1 cellular context compared by ENCODE assay signal in the genomic region with DNA sequence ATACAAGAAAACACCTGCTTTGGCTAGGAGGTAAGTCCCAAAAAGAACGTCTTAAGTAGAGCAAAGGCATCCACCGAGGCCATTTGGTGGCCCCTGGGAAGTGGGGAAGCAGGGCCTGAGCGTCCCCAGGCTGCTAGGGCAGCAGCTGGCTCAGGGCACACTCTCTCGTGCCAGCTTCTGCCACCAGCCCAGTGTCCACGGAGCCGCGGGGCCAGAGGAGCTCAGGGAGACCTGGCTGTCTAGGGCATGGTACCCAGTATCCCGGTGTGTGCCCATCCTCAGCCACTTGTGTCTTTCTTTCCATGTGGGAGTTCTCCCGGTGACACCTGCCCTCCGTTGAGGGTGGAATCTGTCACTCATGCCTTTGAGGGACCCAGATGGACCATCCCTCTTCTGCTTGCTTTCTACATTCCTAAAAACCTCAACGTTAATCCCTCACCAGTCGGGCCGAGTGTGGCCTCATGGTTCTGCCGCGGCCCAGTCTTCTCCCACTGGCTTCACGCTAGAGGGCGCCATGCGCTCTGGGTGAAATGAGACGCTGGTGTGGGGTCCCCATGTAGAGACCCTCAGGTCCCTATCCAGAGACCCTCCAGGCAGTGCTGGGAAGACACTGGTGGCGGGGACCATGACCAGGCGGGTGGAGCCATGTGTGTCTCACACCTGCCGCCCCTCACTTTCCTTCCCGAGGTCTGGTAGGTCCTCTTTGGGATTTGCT.
TF ChIP-seq lines count a peak whose summit lies in the region.

No MANE protein-coding gene starts in this region.

TF ChIP-seq in GM12878, 131 proteins besides CTCF, POLR2A, EP300 and RAD21:
- TF ChIP-seq KLF5 (IDR thresholded peaks at IDR 0.05; ENCODE audit: partially characterized antibody) (no peak), TCF7 (IDR thresholded peaks at IDR 0.05; ENCODE audit: borderline replicate concordance) (no peak), HDGF (IDR thresholded peaks at IDR 0.05) (no peak), SMC3 (IDR thresholded peaks at IDR 0.05; ENCODE audit: borderline replicate concordance, low read length) (no peak), CREB1 (IDR thresholded peaks at IDR 0.05; ENCODE audit: low read depth) (no peak), PAX8 (IDR thresholded peaks at IDR 0.05) (no peak)
- TF ChIP-seq, protein P1, sequence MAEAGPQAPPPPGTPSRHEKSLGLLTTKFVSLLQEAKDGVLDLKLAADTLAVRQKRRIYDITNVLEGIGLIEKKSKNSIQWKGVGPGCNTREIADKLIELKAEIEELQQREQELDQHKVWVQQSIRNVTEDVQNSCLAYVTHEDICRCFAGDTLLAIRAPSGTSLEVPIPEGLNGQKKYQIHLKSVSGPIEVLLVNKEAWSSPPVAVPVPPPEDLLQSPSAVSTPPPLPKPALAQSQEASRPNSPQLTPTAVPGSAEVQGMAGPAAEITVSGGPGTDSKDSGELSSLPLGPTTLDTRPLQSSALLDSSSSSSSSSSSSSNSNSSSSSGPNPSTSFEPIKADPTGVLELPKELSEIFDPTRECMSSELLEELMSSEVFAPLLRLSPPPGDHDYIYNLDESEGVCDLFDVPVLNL (IDR thresholded peaks at IDR 0.05; ENCODE audit: low read depth, low read length) = no peak
- TF ChIP-seq, protein P2, sequence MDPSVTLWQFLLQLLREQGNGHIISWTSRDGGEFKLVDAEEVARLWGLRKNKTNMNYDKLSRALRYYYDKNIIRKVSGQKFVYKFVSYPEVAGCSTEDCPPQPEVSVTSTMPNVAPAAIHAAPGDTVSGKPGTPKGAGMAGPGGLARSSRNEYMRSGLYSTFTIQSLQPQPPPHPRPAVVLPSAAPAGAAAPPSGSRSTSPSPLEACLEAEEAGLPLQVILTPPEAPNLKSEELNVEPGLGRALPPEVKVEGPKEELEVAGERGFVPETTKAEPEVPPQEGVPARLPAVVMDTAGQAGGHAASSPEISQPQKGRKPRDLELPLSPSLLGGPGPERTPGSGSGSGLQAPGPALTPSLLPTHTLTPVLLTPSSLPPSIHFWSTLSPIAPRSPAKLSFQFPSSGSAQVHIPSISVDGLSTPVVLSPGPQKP (IDR thresholded peaks at IDR 0.05; ENCODE audit: low read depth, low read length) = no peak
- TF ChIP-seq, protein P3, sequence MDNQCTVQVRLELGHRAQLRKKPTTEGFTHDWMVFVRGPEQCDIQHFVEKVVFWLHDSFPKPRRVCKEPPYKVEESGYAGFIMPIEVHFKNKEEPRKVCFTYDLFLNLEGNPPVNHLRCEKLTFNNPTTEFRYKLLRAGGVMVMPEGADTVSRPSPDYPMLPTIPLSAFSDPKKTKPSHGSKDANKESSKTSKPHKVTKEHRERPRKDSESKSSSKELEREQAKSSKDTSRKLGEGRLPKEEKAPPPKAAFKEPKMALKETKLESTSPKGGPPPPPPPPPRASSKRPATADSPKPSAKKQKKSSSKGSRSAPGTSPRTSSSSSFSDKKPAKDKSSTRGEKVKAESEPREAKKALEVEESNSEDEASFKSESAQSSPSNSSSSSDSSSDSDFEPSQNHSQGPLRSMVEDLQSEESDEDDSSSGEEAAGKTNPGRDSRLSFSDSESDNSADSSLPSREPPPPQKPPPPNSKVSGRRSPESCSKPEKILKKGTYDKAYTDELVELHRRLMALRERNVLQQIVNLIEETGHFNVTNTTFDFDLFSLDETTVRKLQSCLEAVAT (IDR thresholded peaks at IDR 0.05) = no peak
